24 cellular contexts compared by ENCODE assay signal in genomic region chr18:24317370-24317769, GRCh38.
A peak's percentile ranks its signal among the peaks of the same experiment; 100 is the strongest.
DNase-seq lines count a peak whose midpoint lies in the region; ATAC-seq, FAIRE-seq and TF ChIP-seq lines count a peak whose summit lies in the region.
"Had no signal": no experiment of that assay in that cellular context is flagged by ENCODE, and none has a peak within 500 bp of the region (broad histone marks: within the 10 kb centered on the region; RNA-seq: fewer than 3 reads in every experiment).

No MANE protein-coding gene starts in this region.

- H3K27me3 ChIP-seq in small intestine (ENCODE audit: control insufficient read depth in 2 of 2, insufficient read depth in 2 of 2, low read length in 2 of 2) = no peaks in the 10 kb centered on the region
- H3K27me3 ChIP-seq in gastroesophageal sphincter = no peaks in the 10 kb centered on the region
- H3K27me3 ChIP-seq: SJCRH30 had no signal

- no peak overlapping the region for H3K4me3 ChIP-seq in HEK293 (ENCODE audit: low read depth, low read length)
- no peak overlapping the region for H3K4me3 ChIP-seq in small intestine (ENCODE audit: low read depth in 1 of 2, low read length in 2 of 2)
- no peak overlapping the region for H3K4me3 ChIP-seq in gastroesophageal sphincter
- H3K4me3 ChIP-seq: K562, SJCRH30 had no signal

- TF ChIP-seq CTCF in HEK293 (tag by site-specific recombination; IDR thresholded peaks at IDR 0.05) (no peak), gastroesophageal sphincter (IDR thresholded peaks at IDR 0.05) (no peak)

- POLR2A ChIA-PET in HEK293 (lab: Yijun Ruan, JAX) = no interaction called here

- H3K4me3 Mint-ChIP-seq in activated naive CD8-positive, alpha-beta T cell treated with anti-CD3 and anti-CD28 coated beads, Interleukin-2, amount 50 U/mL, for 24 hours = no peak overlapping the region
- H3K4me3 Mint-ChIP-seq in activated naive CD8-positive, alpha-beta T cell treated with anti-CD3 and anti-CD28 coated beads for 36 hours = no peak overlapping the region
- H3K4me3 Mint-ChIP-seq in activated T-helper 17 cell treated with anti-CD3 and anti-CD28 coated beads, Interleukin-2, amount 50 U/mL, for 72 hours = no peak overlapping the region
- H3K4me3 Mint-ChIP-seq: CD4-positive, alpha-beta memory T cell had no signal

- H3K36me3 ChIP-seq in HEK293 (ENCODE audit: control insufficient read depth in 2 of 2, insufficient read depth in 1 of 2, low read length in 2 of 2) (no peaks in the 10 kb centered on the region; a peak in 1 of 3 replicates), small intestine (ENCODE audit: control insufficient read depth in 2 of 2, insufficient read depth in 2 of 2, low read length in 2 of 2) (no peaks in the 10 kb centered on the region), gastroesophageal sphincter (peaks cover 0 to 12% of the 10 kb centered on the region in 2 donors)
- H3K36me3 ChIP-seq: SJCRH30 had no signal

- CTCF ChIA-PET in HEK293 (lab: Yijun Ruan, JAX) = no interaction called here

- intact Hi-C loops in Right ventricle myocardium inferior (cut with DNase I) = no loop called here

- H3K27ac Mint-ChIP-seq in activated naive CD8-positive, alpha-beta T cell treated with anti-CD3 and anti-CD28 coated beads, Interleukin-2, amount 50 U/mL, for 24 hours = no peak overlapping the region
- H3K27ac Mint-ChIP-seq in activated naive CD8-positive, alpha-beta T cell treated with anti-CD3 and anti-CD28 coated beads for 36 hours = no peak overlapping the region
- H3K27ac Mint-ChIP-seq in activated T-helper 17 cell treated with anti-CD3 and anti-CD28 coated beads, Interleukin-2, amount 50 U/mL, for 72 hours = no peak overlapping the region

- H3K27ac ChIP-seq in HEK293 (ENCODE audit: extremely low read depth, low read depth, low read length) (no peak overlapping the region), small intestine (ENCODE audit: low read depth in 1 of 2, low read length in 1 of 2) (no peak overlapping the region), gastroesophageal sphincter (no peak overlapping the region)
- H3K27ac ChIP-seq: SJCRH30 had no signal

- no peaks in the 10 kb centered on the region for H3K27me3 Mint-ChIP-seq in activated naive CD8-positive, alpha-beta T cell treated with anti-CD3 and anti-CD28 coated beads, Interleukin-2, amount 50 U/mL, for 24 hours
- no peaks in the 10 kb centered on the region for H3K27me3 Mint-ChIP-seq in activated naive CD8-positive, alpha-beta T cell treated with anti-CD3 and anti-CD28 coated beads for 36 hours
- no peaks in the 10 kb centered on the region for H3K27me3 Mint-ChIP-seq in activated T-helper 17 cell treated with anti-CD3 and anti-CD28 coated beads, Interleukin-2, amount 50 U/mL, for 72 hours
- H3K27me3 Mint-ChIP-seq: CD4-positive, alpha-beta memory T cell had no signal

- ATAC-seq in activated naive CD8-positive, alpha-beta T cell treated with anti-CD3 and anti-CD28 coated beads, Interleukin-2, amount 50 U/mL, for 24 hours = peak; percentile 24
- peak; percentile 29 for ATAC-seq in activated T-helper 17 cell treated with anti-CD3 and anti-CD28 coated beads, Interleukin-2, amount 50 U/mL, for 72 hours (replicated peaks)
- ATAC-seq in Right ventricle myocardium inferior (no peak), gastroesophageal sphincter (no peak)
- ATAC-seq: HepG2, K562 had no signal

- no peak for FAIRE-seq in small intestine (lab: Jason Lieb, UNC)
- FAIRE-seq: GM18507, H54, HepG2, K562 had no signal

- H3K4me1 Mint-ChIP-seq in activated naive CD8-positive, alpha-beta T cell treated with anti-CD3 and anti-CD28 coated beads, Interleukin-2, amount 50 U/mL, for 24 hours = peaks cover 2% of the 10 kb centered on the region
- H3K4me1 Mint-ChIP-seq in activated naive CD8-positive, alpha-beta T cell treated with anti-CD3 and anti-CD28 coated beads for 36 hours = peaks cover 3% of the 10 kb centered on the region
- no peaks in the 10 kb centered on the region for H3K4me1 Mint-ChIP-seq in activated T-helper 17 cell treated with anti-CD3 and anti-CD28 coated beads, Interleukin-2, amount 50 U/mL, for 72 hours
- H3K4me1 Mint-ChIP-seq: CD4-positive, alpha-beta memory T cell had no signal

- no peaks in the 10 kb centered on the region for H3K9me3 Mint-ChIP-seq in activated naive CD8-positive, alpha-beta T cell treated with anti-CD3 and anti-CD28 coated beads, Interleukin-2, amount 50 U/mL, for 24 hours
- no peaks in the 10 kb centered on the region for H3K9me3 Mint-ChIP-seq in activated naive CD8-positive, alpha-beta T cell treated with anti-CD3 and anti-CD28 coated beads for 36 hours
- H3K9me3 Mint-ChIP-seq in activated T-helper 17 cell treated with anti-CD3 and anti-CD28 coated beads, Interleukin-2, amount 50 U/mL, for 72 hours = no peaks in the 10 kb centered on the region
- H3K9me3 Mint-ChIP-seq: CD4-positive, alpha-beta memory T cell had no signal

- no peak for DNase-seq in activated naive CD8-positive, alpha-beta T cell treated with anti-CD3 and anti-CD28 coated beads, Interleukin-2, amount 50 U/mL, for 24 hours
- no peak for DNase-seq in activated naive CD8-positive, alpha-beta T cell treated with anti-CD3 and anti-CD28 coated beads for 36 hours
- DNase-seq in small intestine (peak; percentile 12), Right ventricle myocardium inferior (ENCODE audit: missing footprints) (no peak)
- DNase-seq: C1 segment of cervical spinal cord; CD4-positive, alpha-beta memory T cell; DMS79 treated with DMSO at 0.1 percent for 48 hours; Kasumi-1; NCI-H1092 treated with DMSO at 0.1 percent for 48 hours; NCI-H1436; NCI-H187; NCI-H2081 treated with DMSO at 0.1 percent for 48 hours; NCI-H2171; NCI-H226; NCI-H510A; NCI-H69; SJCRH30 had no signal

- H3K9me3 ChIP-seq in HEK293 (ENCODE audit: control insufficient read depth, insufficient read depth, low read depth, low read length) (no peaks in the 10 kb centered on the region), small intestine (ENCODE audit: control insufficient read depth, low read depth) (no peaks in the 10 kb centered on the region), gastroesophageal sphincter (no peaks in the 10 kb centered on the region)
- H3K9me3 ChIP-seq: SJCRH30 had no signal

- TF ChIP-seq POLR2A in gastroesophageal sphincter (IDR thresholded peaks at IDR 0.05) = no peak

- H3K36me3 Mint-ChIP-seq in activated naive CD8-positive, alpha-beta T cell treated with anti-CD3 and anti-CD28 coated beads, Interleukin-2, amount 50 U/mL, for 24 hours (ENCODE audit: low read depth) = no peaks in the 10 kb centered on the region
- no peaks in the 10 kb centered on the region for H3K36me3 Mint-ChIP-seq in activated naive CD8-positive, alpha-beta T cell treated with anti-CD3 and anti-CD28 coated beads for 36 hours
- H3K36me3 Mint-ChIP-seq in activated T-helper 17 cell treated with anti-CD3 and anti-CD28 coated beads, Interleukin-2, amount 50 U/mL, for 72 hours (ENCODE audit: low read depth) = no peaks in the 10 kb centered on the region
- H3K36me3 Mint-ChIP-seq: CD4-positive, alpha-beta memory T cell had no signal

- no peak for TF ChIP-seq EP300 in gastroesophageal sphincter (IDR thresholded peaks at IDR 0.05)

- H3K4me1 ChIP-seq in HEK293 (ENCODE audit: control insufficient read depth, insufficient read depth, low read length) (peaks cover 7% of the 10 kb centered on the region), small intestine (ENCODE audit: control insufficient read depth in 2 of 2, insufficient read depth in 1 of 2, low read depth in 1 of 2, low read length in 1 of 2) (no peaks in the 10 kb centered on the region), gastroesophageal sphincter (peaks cover 0 to 2% (median under 1%) of the 10 kb centered on the region in 3 donors)
- H3K4me1 ChIP-seq: SJCRH30 had no signal

TF ChIP-seq in HEK293, 187 proteins besides CTCF, POLR2A, EP300 and RAD21:
- TF ChIP-seq HOXC10 (CRISPR knock-in tag; IDR thresholded peaks at IDR 0.05) (no peak), ZNF19 (tag by site-specific recombination; IDR thresholded peaks at IDR 0.05; ENCODE audit: low read depth) (no peak), ZNF184 (tag by site-specific recombination; IDR thresholded peaks at IDR 0.05) (no peak), KLF16 (tag by site-specific recombination; IDR thresholded peaks at IDR 0.05) (no peak), FEZF1 (tag by site-specific recombination; IDR thresholded peaks at IDR 0.05) (peak; percentile 50), SALL2 (tag by site-specific recombination; IDR thresholded peaks at IDR 0.05; ENCODE audit: borderline replicate concordance) (no peak), ZNF341 (tag by site-specific recombination; IDR thresholded peaks at IDR 0.05; ENCODE audit: low read depth) (no peak), WT1 (tag by site-specific recombination; IDR thresholded peaks at IDR 0.05) (no peak), OSR2 (tag by site-specific recombination; IDR thresholded peaks at IDR 0.05) (0 out of 2 replicates have a peak, but pooled peaks have one; percentile 36), ZNF530 (tag by site-specific recombination; IDR thresholded peaks at IDR 0.05; ENCODE audit: low read depth) (no peak), BCL11A (tag by site-specific recombination; IDR thresholded peaks at IDR 0.05; ENCODE audit: low read depth) (no peak), RBAK (tag by site-specific recombination; IDR thresholded peaks at IDR 0.05) (no peak), ZSCAN16 (tag by site-specific recombination; IDR thresholded peaks at IDR 0.05) (no peak), TCF7L2 (IDR thresholded peaks at IDR 0.05; ENCODE audit: borderline replicate concordance, low read depth, low read length) (0 out of 2 replicates have a peak, but pooled peaks have one; percentile 12), MZF1 (tag by site-specific recombination; IDR thresholded peaks at IDR 0.05; ENCODE audit: borderline replicate concordance) (no peak)
- TF ChIP-seq, protein P1, sequence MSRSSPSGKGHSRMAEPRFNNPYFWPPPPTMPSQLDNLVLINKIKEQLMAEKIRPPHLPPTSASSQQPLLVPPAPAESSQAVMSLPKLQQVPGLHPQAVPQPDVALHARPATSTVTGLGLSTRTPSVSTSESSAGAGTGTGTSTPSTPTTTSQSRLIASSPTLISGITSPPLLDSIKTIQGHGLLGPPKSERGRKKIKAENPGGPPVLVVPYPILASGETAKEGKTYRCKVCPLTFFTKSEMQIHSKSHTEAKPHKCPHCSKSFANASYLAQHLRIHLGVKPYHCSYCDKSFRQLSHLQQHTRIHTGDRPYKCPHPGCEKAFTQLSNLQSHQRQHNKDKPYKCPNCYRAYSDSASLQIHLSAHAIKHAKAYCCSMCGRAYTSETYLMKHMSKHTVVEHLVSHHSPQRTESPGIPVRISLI (tag by site-specific recombination; IDR thresholded peaks at IDR 0.05) = no peak

Comparison
In these comparisons a context has a peak if more than half of its experiments do, and no peak if none do; other contexts are left out.
1. ATAC-seq: peak in activated naive CD8-positive, alpha-beta T cell treated with anti-CD3 and anti-CD28 coated beads, Interleukin-2, amount 50 U/mL, for 24 hours (single experiment) and activated T-helper 17 cell treated with anti-CD3 and anti-CD28 coated beads, Interleukin-2, amount 50 U/mL, for 72 hours (single experiment); none in Right ventricle myocardium inferior (single experiment) and gastroesophageal sphincter (single experiment).